ENCODE assay signal across 1 cellular context in genomic region chr13:30172593-30173300, GRCh38.
TF ChIP-seq lines count a peak whose summit lies in the region.

No MANE protein-coding gene starts in this region.

TF ChIP-seq in HepG2, 621 proteins besides CTCF, POLR2A, EP300 and RAD21:
- TF ChIP-seq ZNF549 (CRISPR knock-in tag; IDR thresholded peaks at IDR 0.05) (no peak), CREB1 (IDR thresholded peaks at IDR 0.05) (peak; percentile 92), CREB1 (CRISPR knock-in tag; IDR thresholded peaks at IDR 0.05) (no peak), CEBPB (IDR thresholded peaks at IDR 0.05; ENCODE audit: borderline replicate concordance, low read depth, low read length) (0 out of 2 replicates have a peak, but pooled peaks have one; percentile 12), RARG (CRISPR knock-in tag; IDR thresholded peaks at IDR 0.05; ENCODE audit: low read depth) (no peak), ATF7 (IDR thresholded peaks at IDR 0.05) (peak; percentile 97), ATF7 (CRISPR knock-in tag; IDR thresholded peaks at IDR 0.05) (no peak), SMARCE1 (IDR thresholded peaks at IDR 0.05; ENCODE audit: borderline replicate concordance) (no peak)
